ENCODE assay signal across 8 cellular contexts in genomic region chr9:12719431-12719830, GRCh38. TPM values are rescaled to one million over a fixed set of nuclear protein-coding genes. Genes with fewer than 3 reads are reported as not detected.
DNase-seq lines count a peak whose midpoint lies in the region; ATAC-seq and TF ChIP-seq lines count a peak whose summit lies in the region.

No MANE protein-coding gene starts in this region.

- no peaks in the 10 kb centered on the region for H3K4me1 Mint-ChIP-seq in natural killer cell

- H3K4me3 Mint-ChIP-seq in natural killer cell = no peak overlapping the region

- intact Hi-C loops in natural killer cell (cut with micrococcal nuclease) = no loop called here

- H3K9me3 Mint-ChIP-seq in natural killer cell = peaks cover 9 to 13% of the 10 kb centered on the region in 2 donors

- TF ChIP-seq CTCF in epithelial cell of proximal tubule (conservative IDR thresholded peaks at IDR 0.05; ENCODE audit: low read depth, low read length) = peak; percentile 62
- TF ChIP-seq CTCF in natural killer cell (IDR thresholded peaks at IDR 0.05) = no peak

- H3K27me3 Mint-ChIP-seq in natural killer cell (ENCODE audit: low read depth in 2 of 2) = no peaks in the 10 kb centered on the region

- no peak overlapping the region for H3K27ac Mint-ChIP-seq in natural killer cell

- no peaks in the 10 kb centered on the region for H3K36me3 Mint-ChIP-seq in natural killer cell

- ATAC-seq in HG03354 (IDR thresholded peaks at IDR 0.05; ENCODE audit: poor library complexity, severe bottlenecking, unreplicated experiment) = no peak
- ATAC-seq in natural killer cell = no peak

- DNase-seq in HCEC 1CT = peak; percentile 65
- peak; percentile 49 for DNase-seq in NCI-H774 (lab: John Stamatoyannopoulos, UW)
- DNase-seq in epithelial cell of proximal tubule (ENCODE audit: low read depth) = no peak
- peak; percentile 76 for DNase-seq in renal cortical epithelial cell (ENCODE audit: low read depth)
- DNase-seq in KG1 (lab: John Stamatoyannopoulos, UW) = no peak
- DNase-seq in central memory CD4-positive, alpha-beta T cell = no peak
- no peak for DNase-seq in natural killer cell

- H3K4me3 ChIP-seq in epithelial cell of proximal tubule (ENCODE audit: low read depth, low read length) = no peak overlapping the region

RNA-seq across cellular contexts. Expression of gene TYRP1, which starts 26.2 kb away (rescaled TPM):
- total RNA-seq in epithelial cell of proximal tubule = not detected in 2 replicates
- total RNA-seq in renal cortical epithelial cell = 0.45 and 0.52 TPM in 2 replicates
- not detected for total RNA-seq in natural killer cell

RNA-seq across cellular contexts. Expression of gene LURAP1L, which starts 55.4 kb away (rescaled TPM):
- total RNA-seq in epithelial cell of proximal tubule = 5.2 and 11.8 TPM in 2 replicates
- 7.3 and 9.4 TPM in 2 replicates for total RNA-seq in renal cortical epithelial cell
- not detected for total RNA-seq in natural killer cell

Comparison
In these comparisons a context has a peak if more than half of its experiments do, and no peak if none do; other contexts are left out.
1. DNase-seq: peak in HCEC 1CT (single experiment), NCI-H774 (single experiment) and renal cortical epithelial cell (single experiment); none in epithelial cell of proximal tubule (single experiment), KG1 (single experiment), central memory CD4-positive, alpha-beta T cell (single experiment) and natural killer cell (single experiment).